Comparison of ENCODE assay signal across 16 cellular contexts in genomic region chr5:40367260-40367659, GRCh38.
A peak's percentile ranks its signal among the peaks of the same experiment; 100 is the strongest.
DNase-seq lines count a peak whose midpoint lies in the region; ATAC-seq, FAIRE-seq and TF ChIP-seq lines count a peak whose summit lies in the region.
"Had no signal": no experiment of that assay in that cellular context is flagged by ENCODE, and none has a peak within 500 bp of the region (broad histone marks: within the 10 kb centered on the region; RNA-seq: fewer than 3 reads in every experiment).

No MANE protein-coding gene starts in this region.

- CTCF ChIA-PET in HEK293T (lab: Yijun Ruan, JAX) = no interaction called here

- FAIRE-seq in H54 (lab: Jason Lieb, UNC) = peak; percentile 23
- FAIRE-seq: GM12891, pancreas had no signal

- TF ChIP-seq POLR2A in H54 (IDR thresholded peaks at IDR 0.05; ENCODE audit: low read depth, low read length) = no peak

- no peaks in the 10 kb centered on the region for H3K27me3 ChIP-seq in CD4-positive, CD25-positive, alpha-beta regulatory T cell (ENCODE audit: control insufficient read depth, insufficient read depth, low read length)
- no peaks in the 10 kb centered on the region for H3K27me3 ChIP-seq in lower lobe of right lung (ENCODE audit: low read depth)
- H3K27me3 ChIP-seq: pancreas, testis had no signal

- no peak overlapping the region for H3K4me3 Mint-ChIP-seq in CD4-positive, CD25-positive, alpha-beta regulatory T cell
- H3K4me3 Mint-ChIP-seq: activated CD4-positive, alpha-beta memory T cell treated with anti-CD3 and anti-CD28 coated beads, Interleukin-2, amount 10 ng/mL, durations not matched to agents 7 days and 5 days; central memory CD8-positive, alpha-beta T cell had no signal

- TF ChIP-seq CTCF in astrocyte of the spinal cord (IDR thresholded peaks at IDR 0.05; ENCODE audit: low read depth, low read length) (peak; percentile 29), lower lobe of right lung (IDR thresholded peaks at IDR 0.05) (peak; percentile 14)

- no peak for ATAC-seq in CD4-positive, CD25-positive, alpha-beta regulatory T cell (ENCODE audit: low read depth in 2 of 2)
- no peak for ATAC-seq in lower lobe of right lung
- no peak for ATAC-seq in stimulated activated naive CD8-positive, alpha-beta T cell treated with anti-CD3 and anti-CD28 coated beads, Interleukin-15, Interleukin-2, amounts not matched to agents 100 U/mL and 50 U/mL, for 24 hours
- ATAC-seq: pancreas had no signal

- H3K4me1 Mint-ChIP-seq in CD4-positive, CD25-positive, alpha-beta regulatory T cell = no peaks in the 10 kb centered on the region
- H3K4me1 Mint-ChIP-seq: activated CD4-positive, alpha-beta memory T cell treated with anti-CD3 and anti-CD28 coated beads, Interleukin-2, amount 10 ng/mL, durations not matched to agents 7 days and 5 days had no signal

- POLR2A ChIA-PET in HEK293T (lab: Yijun Ruan, JAX) = no interaction called here

- peak overlapping the region in 1 of 3 donors; percentile 48 for H3K27ac Mint-ChIP-seq in CD4-positive, CD25-positive, alpha-beta regulatory T cell
- H3K27ac Mint-ChIP-seq: activated CD4-positive, alpha-beta memory T cell treated with anti-CD3 and anti-CD28 coated beads, Interleukin-2, amount 10 ng/mL, durations not matched to agents 7 days and 5 days had no signal

- peaks cover 0 to 3% of the 10 kb centered on the region in 2 experiments for H3K9me3 ChIP-seq in CD4-positive, CD25-positive, alpha-beta regulatory T cell (ENCODE audit: control insufficient read depth in 2 of 2, low read length in 2 of 2)
- peaks cover 4% of the 10 kb centered on the region for H3K9me3 ChIP-seq in lower lobe of right lung
- H3K9me3 ChIP-seq: pancreas, testis had no signal

- intact Hi-C loops in lower lobe of right lung (cut with DNase I) = no loop called here

- H3K36me3 ChIP-seq in CD4-positive, CD25-positive, alpha-beta regulatory T cell (ENCODE audit: control insufficient read depth, insufficient read depth, low read length) = no peaks in the 10 kb centered on the region
- no peaks in the 10 kb centered on the region for H3K36me3 ChIP-seq in lower lobe of right lung
- H3K36me3 ChIP-seq: pancreas had no signal

- no peak overlapping the region for H3K27ac ChIP-seq in CD4-positive, CD25-positive, alpha-beta regulatory T cell (ENCODE audit: insufficient read depth, low read length, poor library complexity, severe bottlenecking)
- H3K27ac ChIP-seq in lower lobe of right lung = no peak overlapping the region
- H3K27ac ChIP-seq: pancreas, testis had no signal

- no peak overlapping the region for H3K4me3 ChIP-seq in CD4-positive, CD25-positive, alpha-beta regulatory T cell (ENCODE audit: low read depth, low read length)
- H3K4me3 ChIP-seq in astrocyte of the spinal cord (ENCODE audit: low read depth, low read length) = no peak overlapping the region
- H3K4me3 ChIP-seq in lower lobe of right lung = no peak overlapping the region
- H3K4me3 ChIP-seq: pancreas, testis had no signal

- H3K36me3 Mint-ChIP-seq in CD4-positive, CD25-positive, alpha-beta regulatory T cell = peaks cover 3% of the 10 kb centered on the region

- H3K27me3 Mint-ChIP-seq in CD4-positive, CD25-positive, alpha-beta regulatory T cell = no peaks in the 10 kb centered on the region
- H3K27me3 Mint-ChIP-seq: activated CD4-positive, alpha-beta memory T cell treated with anti-CD3 and anti-CD28 coated beads, Interleukin-2, amount 10 ng/mL, durations not matched to agents 7 days and 5 days; central memory CD8-positive, alpha-beta T cell had no signal

- no peaks in the 10 kb centered on the region for H3K4me1 ChIP-seq in CD4-positive, CD25-positive, alpha-beta regulatory T cell (ENCODE audit: control insufficient read depth, insufficient read depth, low read length, poor library complexity, severe bottlenecking)
- H3K4me1 ChIP-seq in lower lobe of right lung = no peaks in the 10 kb centered on the region
- H3K4me1 ChIP-seq: pancreas, testis had no signal

- peak in 2 of 3 donors; percentile 17 to 40 for DNase-seq in CD4-positive, CD25-positive, alpha-beta regulatory T cell
- no peak for DNase-seq in H54 (ENCODE audit: insufficient read length, low spot score)
- DNase-seq in astrocyte of the spinal cord (ENCODE audit: low read depth, low spot score) = no peak
- DNase-seq in lower lobe of right lung = no peak
- no peak for DNase-seq in stimulated activated naive CD8-positive, alpha-beta T cell treated with anti-CD3 and anti-CD28 coated beads, Interleukin-15, Interleukin-2, amounts not matched to agents 100 U/mL and 50 U/mL, for 24 hours
- no peak for DNase-seq in HEK293T (ENCODE audit: extremely low spot score)
- DNase-seq in DMS79 (lab: John Stamatoyannopoulos, UW) = no peak
- DNase-seq: activated CD4-positive, alpha-beta memory T cell treated with anti-CD3 and anti-CD28 coated beads, Interleukin-2, amount 10 ng/mL, durations not matched to agents 7 days and 5 days; mesenchymal stem cell; NCI-H345; pancreas; stimulated activated CD4-positive, alpha-beta T cell treated with anti-CD3 and anti-CD28 coated beads, Interleukin-12 subunit alpha, Interleukin-12 subunit beta, amount 100 ng/mL, for 4 hours; T-helper 2 cell; testis had no signal

- peaks cover 0 to 12% (median 4%) of the 10 kb centered on the region in 7 donors for H3K9me3 Mint-ChIP-seq in CD4-positive, CD25-positive, alpha-beta regulatory T cell

- in situ Hi-C loops in astrocyte of the spinal cord (cut with HindIII; ENCODE audit: low sequenced_read_pairs) = no loop called here

TF ChIP-seq in HEK293T, 16 proteins besides CTCF, POLR2A, EP300 and RAD21:
- TF ChIP-seq FOXK2 (IDR thresholded peaks at IDR 0.05) = no peak
- no peak for TF ChIP-seq ZNF384 (IDR thresholded peaks at IDR 0.05)
- no peak for TF ChIP-seq ELF4 (IDR thresholded peaks at IDR 0.05)
- TF ChIP-seq L3MBTL2 (conservative IDR thresholded peaks at IDR 0.05) = no peak
- TF ChIP-seq FOXM1 (IDR thresholded peaks at IDR 0.05; ENCODE audit: borderline replicate concordance) = no peak
TF ChIP-seq in HEK293T: peak in this region for 0.

Comparison
In these comparisons a context has a peak if more than half of its experiments do, and no peak if none do; other contexts are left out.
1. DNase-seq: peak in CD4-positive, CD25-positive, alpha-beta regulatory T cell (2 of 3); none in H54 (single experiment), astrocyte of the spinal cord (single experiment), lower lobe of right lung (single experiment), stimulated activated naive CD8-positive, alpha-beta T cell treated with anti-CD3 and anti-CD28 coated beads, Interleukin-15, Interleukin-2, amounts not matched to agents 100 U/mL and 50 U/mL, for 24 hours (single experiment), HEK293T (single experiment) and DMS79 (single experiment).